Comparison of ENCODE assay signal across 10 cellular contexts in the genomic region with DNA sequence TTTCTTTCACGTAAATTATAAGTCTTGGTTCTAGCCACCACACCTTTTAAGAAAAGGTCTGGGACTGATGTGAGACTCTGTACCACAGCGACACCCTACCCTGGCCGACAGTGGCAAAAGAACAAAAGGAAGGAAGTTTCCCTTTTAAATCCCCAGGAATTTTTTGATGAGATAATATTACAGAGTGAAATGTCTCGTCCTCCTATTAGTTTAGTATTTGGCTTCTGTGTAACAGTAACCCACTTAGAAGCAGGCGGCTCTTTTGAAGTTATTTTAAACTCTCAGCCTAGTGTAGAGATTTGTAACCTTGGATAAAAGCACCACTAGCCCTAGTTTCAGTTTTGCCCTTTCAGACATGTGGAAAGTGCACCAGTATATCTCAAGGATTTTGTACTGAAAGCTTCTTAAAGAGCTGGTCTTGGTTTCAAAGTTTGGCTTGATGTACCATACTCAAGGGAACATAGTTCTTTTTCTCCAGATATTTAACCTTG.
DNase-seq lines count a peak whose midpoint lies in the region; ATAC-seq, FAIRE-seq and TF ChIP-seq lines count a peak whose summit lies in the region.
"Had no signal": no experiment of that assay in that cellular context is flagged by ENCODE, and none has a peak within 500 bp of the region (broad histone marks: within the 10 kb centered on the region; RNA-seq: fewer than 3 reads in every experiment).

No MANE protein-coding gene starts in this region.

- peak overlapping the region; percentile 89 for H3K4me2 ChIP-seq in IMR-90 (ENCODE audit: low read depth, low read length)

- no peak overlapping the region for H2AFZ ChIP-seq in IMR-90 (replicated peaks; ENCODE audit: low read length, poor library complexity)

- H3K23ac ChIP-seq in IMR-90 (ENCODE audit: low read depth, low read length), result no peak overlapping the region

- H3K9me3 ChIP-seq in IMR-90 (ENCODE audit: control insufficient read depth, insufficient read depth, low read length), result no peaks in the 10 kb centered on the region
- H3K9me3 ChIP-seq in testis, result no peaks in the 10 kb centered on the region
- H3K9me3 ChIP-seq: transverse colon had no signal

- H3K9ac ChIP-seq in IMR-90 (ENCODE audit: low read depth, low read length), result no peak overlapping the region

- no peaks in the 10 kb centered on the region for H4K20me1 ChIP-seq in IMR-90 (ENCODE audit: insufficient read depth, low read length)

- no peak for FAIRE-seq in GM12892 (lab: Jason Lieb, UNC)
- FAIRE-seq in D721Med (lab: Jason Lieb, UNC), result no peak

- ATAC-seq in IMR-90 (ENCODE audit: low read depth) (peak; percentile 42), left lobe of liver (peak; percentile 58), GM21737 (IDR thresholded peaks at IDR 0.05; ENCODE audit: unreplicated experiment) (no peak)

- no peak overlapping the region for H2AK9ac ChIP-seq in IMR-90 (replicated peaks; ENCODE audit: low read depth, low read length, poor library complexity)

- H3K36me3 ChIP-seq in IMR-90 (ENCODE audit: control insufficient read depth, insufficient read depth, low read length) (no peaks in the 10 kb centered on the region), testis (ENCODE audit: low read depth, missing control alignments) (no peaks in the 10 kb centered on the region)
- H3K36me3 ChIP-seq: transverse colon had no signal

- H3K79me1 ChIP-seq in IMR-90 (ENCODE audit: low read depth in 1 of 2, low read length in 2 of 2), result peaks cover 4 to 11% of the 10 kb centered on the region in 2 experiments; a peak in 2 of 4 replicates

- H4K91ac ChIP-seq in IMR-90 (ENCODE audit: insufficient read depth, low read depth, low read length), result no peak overlapping the region

- H2AK5ac ChIP-seq in IMR-90 (ENCODE audit: low read depth, low read length), result no peak overlapping the region

- H3K27me3 ChIP-seq in IMR-90 (ENCODE audit: control insufficient read depth, insufficient read depth, low read length), result no peaks in the 10 kb centered on the region
- no peaks in the 10 kb centered on the region for H3K27me3 ChIP-seq in testis
- H3K27me3 ChIP-seq: transverse colon had no signal

- H3K9me1 ChIP-seq in IMR-90 (ENCODE audit: insufficient read depth, low read length), result no peaks in the 10 kb centered on the region

- DNase-seq in IMR-90 (no peak), coronary artery (ENCODE audit: low spot score) (no peak), left lobe of liver (ENCODE audit: low spot score) (no peak), testis (peak; percentile 32), GM12892 (ENCODE audit: insufficient read length) (no peak), GM10266 (ENCODE audit: extremely low spot score) (no peak), D721Med (ENCODE audit: insufficient read length, low spot score) (no peak)
- DNase-seq: Kasumi-1, transverse colon had no signal

- no peak overlapping the region for H4K5ac ChIP-seq in IMR-90 (ENCODE audit: low read depth, low read length)

- TF ChIP-seq RAD21 in IMR-90 (IDR thresholded peaks at IDR 0.05; ENCODE audit: low read length), result no peak

- in situ Hi-C loops in IMR-90 (cut with MboI; ENCODE audit: low sequenced_read_pairs), result no loop called here

- TF ChIP-seq POLR2A in IMR-90 (IDR thresholded peaks at IDR 0.05; ENCODE audit: low read depth, low read length) (no peak), testis (IDR thresholded peaks at IDR 0.05) (no peak), GM12892 (IDR thresholded peaks at IDR 0.05; ENCODE audit: low read depth, low read length) (no peak)

- H2BK120ac ChIP-seq in IMR-90 (ENCODE audit: low read depth, low read length), result 0 out of 2 replicates have a peak overlapping the region, but pooled peaks have one; percentile 9

- POLR2A ChIA-PET in IMR-90 (lab: Charles Lee; ENCODE audit: unreplicated experiment), result no interaction called here

- no peak overlapping the region; a peak in 1 of 4 replicates for H4K8ac ChIP-seq in IMR-90 (ENCODE audit: low read depth in 2 of 2, low read length in 2 of 2)

- BruUV-seq in IMR-90 (replicated peaks; lab: Mats Ljungman, UMichigan), result no TSS peak

- no peak overlapping the region for H3K18ac ChIP-seq in IMR-90 (ENCODE audit: low read depth, low read length)

- no peak overlapping the region for H3K14ac ChIP-seq in IMR-90 (replicated peaks; ENCODE audit: low read depth, low read length)

- H3K56ac ChIP-seq in IMR-90 (ENCODE audit: extremely low read depth, insufficient read depth, low read length), result no peak overlapping the region

- no CpG with 5 or more reads among the region's 5 CpGs for WGBS in IMR-90 (ENCODE audit: extremely low coverage in 2 of 2, insufficient read length in 1 of 2), 2 experiments
- WGBS in testis, 2 donors, result 28 to 42% methylated on average over 5 of the region's 5 CpGs

- H3K4me3 ChIP-seq in IMR-90 (ENCODE audit: insufficient read depth, low read depth, low read length) (peak overlapping the region; percentile 9; the same call in 1 of the 2 replicates), coronary artery (peak overlapping the region; percentile 37), testis (no peak overlapping the region)

- intact Hi-C loops in IMR-90 (cut with micrococcal nuclease) (no loop called here), testis (cut with DNase I; ENCODE audit: low total_unique reads) (no loop called here)

- CTCF ChIA-PET in IMR-90 (lab: Yijun Ruan, JAX), result interaction anchor here (0.9 to 1.3 kb wide), 2 partner anchors 50 to 122 kb away, joined by 3 to 4 read pairs; no protein-coding TSS in a partner anchor

- no peak overlapping the region for H2BK20ac ChIP-seq in IMR-90 (ENCODE audit: low read depth, low read length)

- H2BK5ac ChIP-seq in IMR-90 (ENCODE audit: low read depth, low read length, poor library complexity, severe bottlenecking), result no peak overlapping the region

- no peak overlapping the region for H3K27ac ChIP-seq in IMR-90 (ENCODE audit: insufficient read depth, low read length)
- H3K27ac ChIP-seq in coronary artery, result no peak overlapping the region
- H3K27ac ChIP-seq in testis, result peak overlapping the region; percentile 42 to 48
- H3K27ac ChIP-seq: transverse colon had no signal

- no peak overlapping the region for H2BK15ac ChIP-seq in IMR-90 (ENCODE audit: low read depth, low read length)

- dilution Hi-C loops in IMR-90 (cut with HindIII; ENCODE audit: low sequenced_read_pairs, unreplicated experiment), result no loop called here

- H3K4me1 ChIP-seq in IMR-90 (ENCODE audit: control insufficient read depth, insufficient read depth, low read length), result peaks cover 10% of the 10 kb centered on the region
- peaks cover 15% of the 10 kb centered on the region for H3K4me1 ChIP-seq in testis

- peak overlapping the region; percentile 33; the same call in 1 of the 2 replicates for H3K4ac ChIP-seq in IMR-90 (ENCODE audit: low read depth, low read length)

- TF ChIP-seq CTCF in IMR-90 (conservative IDR thresholded peaks at IDR 0.05; ENCODE audit: low read depth, low read length) (no peak), coronary artery (IDR thresholded peaks at IDR 0.05) (no peak), testis (IDR thresholded peaks at IDR 0.05) (no peak), GM10266 (IDR thresholded peaks at IDR 0.05; ENCODE audit: control insufficient read depth, insufficient read depth, low read depth, missing control alignments) (no peak), D721Med (IDR thresholded peaks at IDR 0.05; ENCODE audit: insufficient read depth, missing control alignments) (no peak)

TF ChIP-seq in IMR-90, 13 proteins besides CTCF, POLR2A, EP300 and RAD21:
- no peak for TF ChIP-seq SMC3 (IDR thresholded peaks at IDR 0.05; ENCODE audit: low read depth, low read length)
- TF ChIP-seq, protein P1, sequence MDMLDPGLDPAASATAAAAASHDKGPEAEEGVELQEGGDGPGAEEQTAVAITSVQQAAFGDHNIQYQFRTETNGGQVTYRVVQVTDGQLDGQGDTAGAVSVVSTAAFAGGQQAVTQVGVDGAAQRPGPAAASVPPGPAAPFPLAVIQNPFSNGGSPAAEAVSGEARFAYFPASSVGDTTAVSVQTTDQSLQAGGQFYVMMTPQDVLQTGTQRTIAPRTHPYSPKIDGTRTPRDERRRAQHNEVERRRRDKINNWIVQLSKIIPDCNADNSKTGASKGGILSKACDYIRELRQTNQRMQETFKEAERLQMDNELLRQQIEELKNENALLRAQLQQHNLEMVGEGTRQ (IDR thresholded peaks at IDR 0.05; ENCODE audit: low read depth, low read length), result no peak
- no peak for TF ChIP-seq RFX5 (IDR thresholded peaks at IDR 0.05; ENCODE audit: low read depth, low read length)
- no peak for TF ChIP-seq FOS (IDR thresholded peaks at IDR 0.05; ENCODE audit: low read depth, low read length)
- TF ChIP-seq NFE2L2 (IDR thresholded peaks at IDR 0.05; ENCODE audit: low read depth, low read length), result no peak
- TF ChIP-seq BHLHE40 (IDR thresholded peaks at IDR 0.05; ENCODE audit: low read depth, low read length), result no peak
- no peak for TF ChIP-seq MAZ (IDR thresholded peaks at IDR 0.05; ENCODE audit: borderline replicate concordance, low read depth, low read length)
- no peak for TF ChIP-seq MAFK (IDR thresholded peaks at IDR 0.05; ENCODE audit: low read depth, low read length)
- TF ChIP-seq MXI1 (IDR thresholded peaks at IDR 0.05; ENCODE audit: borderline replicate concordance, low read depth, low read length), result no peak
- TF ChIP-seq CEBPB (IDR thresholded peaks at IDR 0.05; ENCODE audit: low read depth, low read length), result no peak

Comparison
In these comparisons a context has a peak if more than half of its experiments do, and no peak if none do; other contexts are left out.
1. H3K27ac ChIP-seq: peak in testis (2 of 2); none in IMR-90 (single experiment) and coronary artery (0 of 2).
2. H3K4me3 ChIP-seq: peak in IMR-90 (single experiment) and coronary artery (single experiment); none in testis (0 of 2).